23 cellular contexts compared by ENCODE assay signal in the genomic region with DNA sequence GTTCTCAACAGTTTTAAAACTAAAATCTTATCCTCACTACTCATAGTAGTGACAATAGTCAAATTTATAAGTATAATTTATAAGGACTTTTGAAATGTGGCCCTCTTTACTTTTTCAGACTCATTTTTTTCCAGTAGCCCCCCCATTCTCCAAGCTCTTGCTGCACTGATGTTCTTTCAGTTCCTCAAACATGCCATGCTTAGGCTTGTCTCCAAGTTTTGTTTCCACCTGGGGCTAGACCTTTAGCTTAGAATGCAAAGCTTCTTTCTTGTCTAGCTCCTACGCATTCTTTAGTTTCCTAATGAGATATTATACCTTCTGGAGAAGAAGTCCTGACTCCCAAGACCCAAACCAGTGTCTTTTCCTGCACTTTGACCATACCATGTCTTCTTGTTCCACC.
DNase-seq lines count a peak whose midpoint lies in the region; ATAC-seq, FAIRE-seq and TF ChIP-seq lines count a peak whose summit lies in the region.
"Had no signal": no experiment of that assay in that cellular context is flagged by ENCODE, and none has a peak within 500 bp of the region (broad histone marks: within the 10 kb centered on the region; RNA-seq: fewer than 3 reads in every experiment).

No MANE protein-coding gene starts in this region.

- WGBS in GM12878 (ENCODE audit: insufficient coverage, insufficient replicate concordance, low lambda C conversion rate, missing lambda C conversion rate) = 0% methylated on average over 1 of the region's 1 CpG
- 79 to 86% methylated on average over 1 of the region's 1 CpG for WGBS in upper lobe of left lung, 2 donors

- POLR2A ChIA-PET in OCI-LY7 (lab: Charles Lee) (no interaction called here), GM12878 (lab: Charles Lee) (no interaction called here)

- SMC1A ChIA-PET in GM12878 (lab: Charles Lee; ENCODE audit: uncharacterized antibody, unreplicated experiment) = interaction anchor here (1.0 to 1.2 kb wide), 3 partner anchors 52 to 162 kb away, joined by 3 to 4 read pairs (median 4); no protein-coding TSS in a partner anchor

- H3K36me3 ChIP-seq in Karpas-422 (ENCODE audit: insufficient read depth, low read length) = no peaks in the 10 kb centered on the region
- H3K36me3 ChIP-seq in OCI-LY7 (ENCODE audit: insufficient read depth, low read length) = no peaks in the 10 kb centered on the region
- H3K36me3 ChIP-seq in GM12878 (ENCODE audit: control insufficient read depth in 2 of 2, insufficient read depth in 2 of 2, low read length in 1 of 2) = no peaks in the 10 kb centered on the region
- H3K36me3 ChIP-seq in upper lobe of left lung = no peaks in the 10 kb centered on the region
- H3K36me3 ChIP-seq: BE2C; BLaER1 treated with 17β-estradiol and CSF1 and Interleukin-3, amounts not matched to agents 10 nM and 100 nM had no signal

- DNase-seq in GM12865 (ENCODE audit: low read depth) (peak; percentile 10), Karpas-422 (peak; percentile 46), OCI-LY7 (ENCODE audit: low spot score) (peak; percentile 0), GM12878 (ENCODE audit: low read depth, low spot score) (no peak), SIG-M5 treated with dmso at 0.1 percent for 504 hours (lab: John Stamatoyannopoulos, UW; ENCODE audit: unreplicated experiment) (no peak), GDM1 (lab: John Stamatoyannopoulos, UW) (no peak), GM19239 (ENCODE audit: insufficient read length, low spot score) (no peak), upper lobe of left lung (no peak)
- DNase-seq: AML-193; BE2C; CD4-positive, alpha-beta T cell; CD8-positive, alpha-beta memory T cell; DMS 273 treated with DMSO at 0.1 percent for 48 hours; DMS79; EL; GF-D8; GM23248; H9 had no signal

- H3K4me1 ChIP-seq in Karpas-422 (ENCODE audit: low read length) (peaks cover 11% of the 10 kb centered on the region), OCI-LY7 (ENCODE audit: insufficient read depth, low read length, poor library complexity, severe bottlenecking) (no peaks in the 10 kb centered on the region), GM12878 (ENCODE audit: control insufficient read depth, insufficient read depth, low read length) (no peaks in the 10 kb centered on the region), upper lobe of left lung (no peaks in the 10 kb centered on the region)
- H3K4me1 ChIP-seq: BE2C; BLaER1 treated with 17β-estradiol and CSF1 and Interleukin-3, amounts not matched to agents 10 nM and 100 nM had no signal

- H3K4me3 ChIP-seq in GM12865 (ENCODE audit: low read depth, low read length) (no peak overlapping the region), Karpas-422 (ENCODE audit: low read length) (no peak overlapping the region), OCI-LY7 (ENCODE audit: low read depth, low read length, poor library complexity, severe bottlenecking) (no peak overlapping the region), GM12878 (no peak overlapping the region), upper lobe of left lung (no peak overlapping the region)
- H3K4me3 ChIP-seq: BLaER1 treated with 17β-estradiol and CSF1 and Interleukin-3, amounts not matched to agents 10 nM and 100 nM; GM23248 had no signal

- FAIRE-seq in GM12878 (lab: Jason Lieb, UNC) = no peak
- FAIRE-seq in GM19239 (lab: Jason Lieb, UNC) = no peak
- FAIRE-seq: A204.1, GM18507 had no signal

- BruUV-seq in OCI-LY7 (replicated peaks; lab: Mats Ljungman, UMichigan) (no TSS peak), GM12878 (replicated peaks; lab: Mats Ljungman, UMichigan) (no TSS peak)

- no peak for TF ChIP-seq CTCF in GM12865 (IDR thresholded peaks at IDR 0.05; ENCODE audit: insufficient read depth, low read depth, low read length, missing control alignments)
- no peak for TF ChIP-seq CTCF in OCI-LY7 (conservative IDR thresholded peaks at IDR 0.05; ENCODE audit: low read length)
- no peak for TF ChIP-seq CTCF in GM12878 (IDR thresholded peaks at IDR 0.05 in 2 of 3, conservative IDR thresholded peaks at IDR 0.05 in 1 of 3; ENCODE audit: control insufficient read depth in 2 of 3, extremely low read depth in 1 of 3, insufficient read depth in 1 of 3, low read depth in 3 of 3, low read length in 3 of 3)
- TF ChIP-seq CTCF in upper lobe of left lung (IDR thresholded peaks at IDR 0.05) = no peak

- H2AFZ ChIP-seq in Karpas-422 (ENCODE audit: low read length) = peak overlapping the region; percentile 84
- H2AFZ ChIP-seq in OCI-LY7 (ENCODE audit: low read length) = no peak overlapping the region
- no peak overlapping the region for H2AFZ ChIP-seq in GM12878 (ENCODE audit: control insufficient read depth, low read depth, low read length)
- H2AFZ ChIP-seq: GM23248 had no signal

- no peak for TF ChIP-seq RAD21 in GM12878 (IDR thresholded peaks at IDR 0.05; ENCODE audit: insufficient read depth, low read depth, low read length)

- in situ Hi-C loops in GM12878 (cut with MboI) = no loop called here

- H3K79me2 ChIP-seq in Karpas-422 (ENCODE audit: low read length) = no peaks in the 10 kb centered on the region
- H3K79me2 ChIP-seq in OCI-LY7 (ENCODE audit: insufficient read depth, low read depth, low read length) = no peaks in the 10 kb centered on the region
- H3K79me2 ChIP-seq in GM12878 (ENCODE audit: control insufficient read depth, insufficient read depth, low read length) = no peaks in the 10 kb centered on the region

- H3K4me2 ChIP-seq in Karpas-422 (ENCODE audit: low read depth, low read length, poor library complexity, severe bottlenecking) = peak overlapping the region; percentile 35
- H3K4me2 ChIP-seq in OCI-LY7 (ENCODE audit: low read length) = no peak overlapping the region
- no peak overlapping the region for H3K4me2 ChIP-seq in GM12878 (ENCODE audit: control insufficient read depth, insufficient read depth)
- H3K4me2 ChIP-seq: BLaER1 treated with 17β-estradiol and CSF1 and Interleukin-3, amounts not matched to agents 10 nM and 100 nM had no signal

- H3K27me3 ChIP-seq in Karpas-422 (ENCODE audit: low read length) = no peaks in the 10 kb centered on the region
- no peaks in the 10 kb centered on the region for H3K27me3 ChIP-seq in GM12878 (replicated peaks in 1 of 2; ENCODE audit: control insufficient read depth in 2 of 2, insufficient read depth in 2 of 2, low read length in 1 of 2)
- no peaks in the 10 kb centered on the region for H3K27me3 ChIP-seq in upper lobe of left lung
- H3K27me3 ChIP-seq: BE2C; BLaER1 treated with 17β-estradiol and CSF1 and Interleukin-3, amounts not matched to agents 10 nM and 100 nM had no signal

- H3K9ac ChIP-seq in Karpas-422 (ENCODE audit: low read length) (no peak overlapping the region), GM12878 (ENCODE audit: control insufficient read depth, insufficient read depth, low read length) (no peak overlapping the region)
- H3K9ac ChIP-seq: BLaER1 treated with 17β-estradiol and CSF1 and Interleukin-3, amounts not matched to agents 10 nM and 100 nM; GM23248 had no signal

- H3K9me2 ChIP-seq in Karpas-422 (replicated peaks; ENCODE audit: insufficient read depth, low read length) (no peaks in the 10 kb centered on the region), OCI-LY7 (ENCODE audit: insufficient read depth, low read length) (no peaks in the 10 kb centered on the region)

- H4K20me1 ChIP-seq in Karpas-422 (ENCODE audit: insufficient read depth, low read depth, low read length) (no peaks in the 10 kb centered on the region), OCI-LY7 (ENCODE audit: insufficient read depth, low read length) (no peaks in the 10 kb centered on the region), GM12878 (ENCODE audit: control insufficient read depth, insufficient read depth) (no peaks in the 10 kb centered on the region)
- H4K20me1 ChIP-seq: BLaER1 treated with 17β-estradiol and CSF1 and Interleukin-3, amounts not matched to agents 10 nM and 100 nM had no signal

- intact Hi-C loops in OCI-LY7 (cut with micrococcal nuclease; ENCODE audit: unreplicated experiment) (no loop called here), GM12878 (cut with micrococcal nuclease; ENCODE audit: unreplicated experiment) (no loop called here)

- CTCF ChIA-PET in OCI-LY7 (lab: Charles Lee; ENCODE audit: unreplicated experiment) (no interaction called here), GM12878 (lab: Yijun Ruan, JAX) (interaction anchor here (1.4 kb wide), 1 partner anchor 65 kb away, joined by 3 read pairs; no protein-coding TSS in a partner anchor)

- peak overlapping the region; percentile 45 for H3K27ac ChIP-seq in Karpas-422 (ENCODE audit: low read length)
- no peak overlapping the region for H3K27ac ChIP-seq in OCI-LY7 (ENCODE audit: low read depth, low read length, poor library complexity, severe bottlenecking)
- no peak overlapping the region for H3K27ac ChIP-seq in GM12878 (ENCODE audit: control insufficient read depth, insufficient read depth)
- no peak overlapping the region for H3K27ac ChIP-seq in upper lobe of left lung
- H3K27ac ChIP-seq: 22Rv1; BLaER1 treated with 17β-estradiol and CSF1 and Interleukin-3, amounts not matched to agents 10 nM and 100 nM; GM23248 had no signal

- TF ChIP-seq POLR2A in GM12878 (IDR thresholded peaks at IDR 0.05; ENCODE audit: low read depth, low read length) (no peak), upper lobe of left lung (IDR thresholded peaks at IDR 0.05) (no peak)

- RAD21 ChIA-PET in GM12878 (lab: Charles Lee; ENCODE audit: unreplicated experiment) = interaction anchor here (1.5 kb wide), 1 partner anchor 84 kb away, joined by 3 read pairs; no protein-coding TSS in a partner anchor

- ATAC-seq in GM12878 = peak; percentile 52
- ATAC-seq in upper lobe of left lung (ENCODE audit: low FRiP score in 2 of 2) = no peak
- ATAC-seq: HCT116 had no signal

- no peak for TF ChIP-seq EP300 in GM12878 (IDR thresholded peaks at IDR 0.05; ENCODE audit: borderline replicate concordance in 1 of 2, control insufficient read depth in 1 of 2, low read depth in 2 of 2, low read length in 2 of 2)
- TF ChIP-seq EP300 in upper lobe of left lung (IDR thresholded peaks at IDR 0.05) = no peak

- H3K9me3 ChIP-seq in Karpas-422 (ENCODE audit: low read length) (no peaks in the 10 kb centered on the region), OCI-LY7 (ENCODE audit: low read length) (no peaks in the 10 kb centered on the region), GM12878 (replicated peaks; ENCODE audit: control insufficient read depth, insufficient read depth, low read length) (no peaks in the 10 kb centered on the region), upper lobe of left lung (peaks cover 0 to under 1% (median 0%) of the 10 kb centered on the region in 4 donors)
- H3K9me3 ChIP-seq: BE2C had no signal

TF ChIP-seq in GM12878, 131 proteins besides CTCF, POLR2A, EP300 and RAD21 (continues in another document):
- peak; percentile 51; the same call in 1 of the 2 replicates for TF ChIP-seq SPI1 (IDR thresholded peaks at IDR 0.05; ENCODE audit: borderline replicate concordance, insufficient read depth, low read depth, low read length)
- TF ChIP-seq ZBED1 (IDR thresholded peaks at IDR 0.05; ENCODE audit: borderline replicate concordance) = no peak
- no peak for TF ChIP-seq CEBPB (IDR thresholded peaks at IDR 0.05; ENCODE audit: borderline replicate concordance in 1 of 2, low read depth in 2 of 2, low read length in 2 of 2)
- TF ChIP-seq MYC (IDR thresholded peaks at IDR 0.05; ENCODE audit: insufficient read depth, insufficient read length, insufficient replicate concordance, low read length, severe bottlenecking) = no peak

Comparison
In these comparisons a context has a peak if more than half of its experiments do, and no peak if none do; other contexts are left out.
1. DNase-seq: peak in GM12865 (single experiment), Karpas-422 (single experiment) and OCI-LY7 (single experiment); none in GM12878 (single experiment), SIG-M5 treated with dmso at 0.1 percent for 504 hours (single experiment), GDM1 (single experiment), GM19239 (single experiment) and upper lobe of left lung (0 of 2).